In genomic region chr1:33007190-33008050, GRCh38 we compare ENCODE assay signal across 8 cellular contexts. TPM values are rescaled to one million over a fixed set of nuclear protein-coding genes. Genes with fewer than 3 reads are reported as not detected.
DNase-seq lines count a peak whose midpoint lies in the region; ATAC-seq and TF ChIP-seq lines count a peak whose summit lies in the region.

No MANE protein-coding gene starts in this region.

- no CpG with 5 or more reads among the region's 6 CpGs for WGBS in H9 (ENCODE audit: extremely low coverage, insufficient read length, low lambda C conversion rate)

- DNase-seq in ACHN (peak; percentile 79), GM04503 (ENCODE audit: low read depth) (peak; percentile 71), NCI-H526 (lab: John Stamatoyannopoulos, UW) (peak; percentile 30 to 54), dedifferentiated amniotic fluid mesenchymal stem cell (ENCODE audit: extremely low spot score) (peak; percentile 85), memory B cell (ENCODE audit: low spot score in 2 of 2) (no peak), midbrain (lab: John Stamatoyannopoulos, UW) (no peak), H9 (no peak)

- H3K4me1 ChIP-seq in H9 (ENCODE audit: insufficient read depth, low read length) = no peaks in the 10 kb centered on the region

- H3K27ac ChIP-seq in H9 (ENCODE audit: insufficient read length, low read depth, low read length) = no peak overlapping the region

- H3K79me2 ChIP-seq in H9 (ENCODE audit: insufficient read depth, low read length) = no peaks in the 10 kb centered on the region

- no peak overlapping the region for H3K14ac ChIP-seq in H9 (ENCODE audit: insufficient read depth, low read length)

- no peak overlapping the region for H3K4ac ChIP-seq in H9 (ENCODE audit: low read depth, low read length)

- no peak overlapping the region for H2AFZ ChIP-seq in H9 (ENCODE audit: low read length)

- H2AK5ac ChIP-seq in H9 (ENCODE audit: insufficient read length, low read length) = no peak overlapping the region

- no peak overlapping the region for H2BK15ac ChIP-seq in H9 (ENCODE audit: low read depth, low read length)

- no peak overlapping the region for H4K5ac ChIP-seq in H9 (ENCODE audit: insufficient read length, low read depth, low read length)

- H4K91ac ChIP-seq in H9 (ENCODE audit: insufficient read length, low read depth, low read length) = no peak overlapping the region

- H2BK5ac ChIP-seq in H9 (ENCODE audit: insufficient read length, low read length) = no peak overlapping the region

- H3K4me3 Mint-ChIP-seq in memory B cell (no peak overlapping the region), H9 (no peak overlapping the region)

- H4K8ac ChIP-seq in H9 (replicated peaks; ENCODE audit: insufficient read length, low read depth, low read length) = no peak overlapping the region

- H3K27me3 ChIP-seq in H9 (ENCODE audit: insufficient read depth, low read length) = no peaks in the 10 kb centered on the region

- ATAC-seq in memory B cell (ENCODE audit: low read depth) = peak; percentile 48
- no peak for ATAC-seq in HG03521 (IDR thresholded peaks at IDR 0.05; ENCODE audit: unreplicated experiment)

- no peak overlapping the region for H3K23ac ChIP-seq in H9 (ENCODE audit: insufficient read length, low read depth, low read length)

- no peaks in the 10 kb centered on the region for H3K27me3 Mint-ChIP-seq in memory B cell
- no peaks in the 10 kb centered on the region; the same call in 1 of the 2 replicates for H3K27me3 Mint-ChIP-seq in H9 (ENCODE audit: low read depth)

- H3K27ac Mint-ChIP-seq in memory B cell = no peak overlapping the region
- H3K27ac Mint-ChIP-seq in H9 = peak overlapping the region in 1 of 3 experiments; percentile 80; a peak in 3 of 7 replicates

- H3K4me2 ChIP-seq in H9 (ENCODE audit: insufficient read depth, insufficient read length, low read length) = no peak overlapping the region

- no peaks in the 10 kb centered on the region for H3K9me3 ChIP-seq in H9 (ENCODE audit: control insufficient read depth, low read depth, low read length)

- in situ Hi-C loops in ACHN (cut with HindIII; ENCODE audit: low pct_ligation_motif_present, low pct_unique_long_range_greater_than_20kb, low sequenced_read_pairs) = no loop called here

- no peaks in the 10 kb centered on the region for H3K23me2 ChIP-seq in H9 (ENCODE audit: insufficient read length, low read depth, low read length, poor library complexity, severe bottlenecking)

- H3K79me1 ChIP-seq in H9 (ENCODE audit: insufficient read depth, low read depth, low read length, poor library complexity, severe bottlenecking) = no peaks in the 10 kb centered on the region

- H3K9ac ChIP-seq in H9 (ENCODE audit: extremely low read depth, insufficient read length, low read length) = no peak overlapping the region

- H3T11ph ChIP-seq in H9 (ENCODE audit: low read length) = no peak overlapping the region

- no peaks in the 10 kb centered on the region for H4K20me1 ChIP-seq in H9 (ENCODE audit: control insufficient read depth, insufficient read depth, insufficient read length)

- H3K4me1 Mint-ChIP-seq in memory B cell = peaks cover 4% of the 10 kb centered on the region
- peaks cover 17 to 22% of the 10 kb centered on the region in 2 experiments for H3K4me1 Mint-ChIP-seq in H9

- H3K18ac ChIP-seq in H9 (ENCODE audit: insufficient read length, low read depth, low read length) = no peak overlapping the region

- no peak; the same call in 2 of the 3 replicates for TF ChIP-seq CTCF in H9 (conservative IDR thresholded peaks at IDR 0.05)

- H3K9me3 Mint-ChIP-seq in memory B cell (no peaks in the 10 kb centered on the region), H9 (no peaks in the 10 kb centered on the region)

- no peak overlapping the region for H3K56ac ChIP-seq in H9 (ENCODE audit: insufficient read length, low read depth, low read length)

- H2BK12ac ChIP-seq in H9 (ENCODE audit: insufficient read length, low read depth, low read length) = no peak overlapping the region

- peaks cover 27% of the 10 kb centered on the region for H3K36me3 Mint-ChIP-seq in memory B cell
- H3K36me3 Mint-ChIP-seq in H9 (ENCODE audit: insufficient read depth in 1 of 3, low read depth in 3 of 3) = peaks cover 19 to 55% (median 37%) of the 10 kb centered on the region in 3 experiments; a peak in 6 of 7 replicates

- no peak overlapping the region for H2BK120ac ChIP-seq in H9 (ENCODE audit: low read depth, low read length, poor library complexity, severe bottlenecking)

- no peak overlapping the region for H2BK20ac ChIP-seq in H9 (ENCODE audit: low read depth, low read length, poor library complexity, severe bottlenecking)

RNA-seq across cellular contexts. Expression of gene AK2, which starts 29.3 kb away (rescaled TPM):
- 144 and 159 TPM in 2 replicates for total RNA-seq in H9 (2021)

RNA-seq across cellular contexts. Expression of gene RNF19B, which starts 42.8 kb away (rescaled TPM):
- total RNA-seq in H9 (2021) = 15.0 and 15.6 TPM in 2 replicates

Comparison
In these comparisons a context has a peak if more than half of its experiments do, and no peak if none do; other contexts are left out.
1. DNase-seq: peak in ACHN (single experiment), GM04503 (single experiment), NCI-H526 (2 of 2) and dedifferentiated amniotic fluid mesenchymal stem cell (single experiment); none in memory B cell (0 of 2), midbrain (single experiment) and H9 (single experiment).